ENCODE assay signal across 18 cellular contexts in the genomic region with DNA sequence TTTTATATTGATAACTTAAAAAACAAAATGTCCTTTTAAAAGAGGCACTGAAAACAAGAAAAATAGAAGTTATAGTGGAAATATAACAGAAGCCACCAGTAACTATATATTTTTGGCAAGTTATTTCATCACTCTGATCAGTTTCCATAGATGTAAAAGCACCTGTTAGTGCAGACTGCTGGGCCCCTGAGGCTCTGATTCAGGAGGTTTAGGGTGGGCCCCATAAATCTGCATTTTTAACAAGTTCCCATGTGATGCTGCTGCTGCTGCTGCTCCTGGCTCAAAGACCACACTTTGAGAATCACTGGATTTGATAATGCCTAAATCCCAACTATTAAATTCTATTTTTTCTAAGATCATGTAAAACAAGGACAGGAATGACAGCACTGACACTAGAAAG.
DNase-seq lines count a peak whose midpoint lies in the region; ATAC-seq and TF ChIP-seq lines count a peak whose summit lies in the region.
"Had no signal": no experiment of that assay in that cellular context is flagged by ENCODE, and none has a peak within 500 bp of the region (broad histone marks: within the 10 kb centered on the region; RNA-seq: fewer than 3 reads in every experiment).

No MANE protein-coding gene starts in this region.

- no peak for TF ChIP-seq CTCF in spleen (IDR thresholded peaks at IDR 0.05 in 8 of 11, conservative IDR thresholded peaks at IDR 0.05 in 3 of 11)

- intact Hi-C loops in activated CD4-positive, alpha-beta T cell treated with anti-CD3 and anti-CD28 coated beads for 36 hours (cut with DNase I, micrococcal nuclease): no loop called here
- intact Hi-C loops in spleen (cut with DNase I; ENCODE audit: low total_unique reads): no loop called here

- peak; percentile 24 for DNase-seq in activated CD4-positive, alpha-beta T cell treated with anti-CD3 and anti-CD28 coated beads for 36 hours
- no peak for DNase-seq in activated CD4-positive, alpha-beta T cell treated with anti-CD3 and anti-CD28 coated beads for 4 hours
- no peak for DNase-seq in activated naive CD8-positive, alpha-beta T cell treated with anti-CD3 and anti-CD28 coated beads for 36 hours
- peak; percentile 6 for DNase-seq in stimulated activated naive CD8-positive, alpha-beta T cell treated with anti-CD3 and anti-CD28 coated beads, Interleukin-15, Interleukin-2, amounts not matched to agents 100 U/mL and 50 U/mL, for 24 hours
- DNase-seq in NOMO-1 (lab: John Stamatoyannopoulos, UW; ENCODE audit: unreplicated experiment in 2 of 2) (no peak), spleen (no peak)
- DNase-seq: ACHN; CD4-positive, alpha-beta memory T cell; DND-41; KG1; NCI-H1092; NCI-H1436; NCI-H1930 had no signal

- CTCF ChIA-PET in activated CD4-positive, alpha-beta T cell treated with anti-CD3 and anti-CD28 coated beads for 36 hours (lab: Charles Lee): no interaction called here

- peaks cover 0 to 7% (median 4%) of the 10 kb centered on the region in 8 donors for H3K9me3 ChIP-seq in spleen
- H3K9me3 ChIP-seq: SJSA1 had no signal

- H3K27me3 Mint-ChIP-seq in activated CD4-positive, alpha-beta T cell treated with anti-CD3 and anti-CD28 coated beads for 36 hours: no peaks in the 10 kb centered on the region
- no peaks in the 10 kb centered on the region for H3K27me3 Mint-ChIP-seq in activated naive CD8-positive, alpha-beta T cell treated with anti-CD3 and anti-CD28 coated beads for 36 hours
- H3K27me3 Mint-ChIP-seq: CD4-positive, alpha-beta memory T cell had no signal

- H3K27ac ChIP-seq in spleen: no peak overlapping the region
- H3K27ac ChIP-seq: 22Rv1, BLaER1, SJSA1 had no signal

- H3K4me1 Mint-ChIP-seq in activated CD4-positive, alpha-beta T cell treated with anti-CD3 and anti-CD28 coated beads for 36 hours: peaks cover 43% of the 10 kb centered on the region
- H3K4me1 Mint-ChIP-seq in activated naive CD8-positive, alpha-beta T cell treated with anti-CD3 and anti-CD28 coated beads for 36 hours: peaks cover 29% of the 10 kb centered on the region

- H3K4me3 ChIP-seq in spleen: no peak overlapping the region
- H3K4me3 ChIP-seq: BLaER1, SJSA1 had no signal

- H3K9me3 Mint-ChIP-seq in activated CD4-positive, alpha-beta T cell treated with anti-CD3 and anti-CD28 coated beads for 36 hours (ENCODE audit: low read depth): no peaks in the 10 kb centered on the region
- H3K9me3 Mint-ChIP-seq in activated naive CD8-positive, alpha-beta T cell treated with anti-CD3 and anti-CD28 coated beads for 36 hours: peaks cover 5% of the 10 kb centered on the region
- H3K9me3 Mint-ChIP-seq: CD4-positive, alpha-beta memory T cell had no signal

- H3K36me3 Mint-ChIP-seq in activated CD4-positive, alpha-beta T cell treated with anti-CD3 and anti-CD28 coated beads for 36 hours (ENCODE audit: low read depth): peaks cover 3% of the 10 kb centered on the region
- peaks cover 6% of the 10 kb centered on the region for H3K36me3 Mint-ChIP-seq in activated naive CD8-positive, alpha-beta T cell treated with anti-CD3 and anti-CD28 coated beads for 36 hours

- peak; percentile 79 for ATAC-seq in activated CD4-positive, alpha-beta T cell treated with anti-CD3 and anti-CD28 coated beads for 36 hours
- ATAC-seq in GM19351 (IDR thresholded peaks at IDR 0.05; ENCODE audit: unreplicated experiment): peak; percentile 48
- ATAC-seq in stimulated activated naive CD8-positive, alpha-beta T cell treated with anti-CD3 and anti-CD28 coated beads, Interleukin-15, Interleukin-2, amounts not matched to agents 100 U/mL and 50 U/mL, for 24 hours: peak; percentile 66
- no peak for ATAC-seq in GM18505 (IDR thresholded peaks at IDR 0.05; ENCODE audit: unreplicated experiment)

- no peak for TF ChIP-seq POLR2A in GM18505 (IDR thresholded peaks at IDR 0.05; ENCODE audit: borderline replicate concordance, extremely low read depth, insufficient read depth, insufficient read length)
- TF ChIP-seq POLR2A in spleen (IDR thresholded peaks at IDR 0.05): no peak

- H3K4me1 ChIP-seq in spleen: peaks cover 0 to 25% (median 2%) of the 10 kb centered on the region in 6 donors
- H3K4me1 ChIP-seq: BLaER1, SJSA1 had no signal

- H3K27me3 ChIP-seq in spleen (replicated peaks in 1 of 7): no peaks in the 10 kb centered on the region
- H3K27me3 ChIP-seq: BLaER1, SJSA1 had no signal

- H3K36me3 ChIP-seq in spleen: peaks cover 0 to 13% (median 0%) of the 10 kb centered on the region in 6 donors

- H3K27ac Mint-ChIP-seq in activated CD4-positive, alpha-beta T cell treated with anti-CD3 and anti-CD28 coated beads for 36 hours: peak overlapping the region; percentile 69
- H3K27ac Mint-ChIP-seq in activated naive CD8-positive, alpha-beta T cell treated with anti-CD3 and anti-CD28 coated beads for 36 hours: peak overlapping the region; percentile 46

- no peak overlapping the region for H3K4me3 Mint-ChIP-seq in activated CD4-positive, alpha-beta T cell treated with anti-CD3 and anti-CD28 coated beads for 36 hours
- H3K4me3 Mint-ChIP-seq in activated naive CD8-positive, alpha-beta T cell treated with anti-CD3 and anti-CD28 coated beads for 36 hours: no peak overlapping the region
- H3K4me3 Mint-ChIP-seq: CD4-positive, alpha-beta memory T cell had no signal

- POLR2A ChIA-PET in activated CD4-positive, alpha-beta T cell treated with anti-CD3 and anti-CD28 coated beads for 36 hours (lab: Charles Lee): no interaction called here

Comparison
In these comparisons a context has a peak if more than half of its experiments do, and no peak if none do; other contexts are left out.
1. DNase-seq: peak in activated CD4-positive, alpha-beta T cell treated with anti-CD3 and anti-CD28 coated beads for 36 hours (single experiment) and stimulated activated naive CD8-positive, alpha-beta T cell treated with anti-CD3 and anti-CD28 coated beads, Interleukin-15, Interleukin-2, amounts not matched to agents 100 U/mL and 50 U/mL, for 24 hours (single experiment); none in activated CD4-positive, alpha-beta T cell treated with anti-CD3 and anti-CD28 coated beads for 4 hours (0 of 2), activated naive CD8-positive, alpha-beta T cell treated with anti-CD3 and anti-CD28 coated beads for 36 hours (single experiment), NOMO-1 (0 of 2) and spleen (single experiment).